In genomic region chr12:880656-881055, GRCh38 we compare ENCODE assay signal across 21 cellular contexts.
"Had no signal": no experiment of that assay in that cellular context is flagged by ENCODE, and none has a peak within 500 bp of the region (broad histone marks: within the 10 kb centered on the region; RNA-seq: fewer than 3 reads in every experiment).

No MANE protein-coding gene starts in this region.

- H3K9me3 Mint-ChIP-seq: dendritic cell treated with granulocyte-macrophage colony-stimulating factor and Interleukin-4, amounts not matched to agents 40 ng/mL and 50 ng/mL, for 4 days; naive thymus-derived CD8-positive, alpha-beta T cell; type B pancreatic cell had no signal

- H3K4me1 ChIP-seq: esophagus squamous epithelium, gastroesophageal sphincter, right atrium auricular region, sigmoid colon, suprapubic skin, thyroid gland had no signal

- ATAC-seq: gastroesophageal sphincter; left lobe of liver; mucosa of descending colon; naive thymus-derived CD8-positive, alpha-beta T cell had no signal

- H3K9me3 ChIP-seq: esophagus squamous epithelium, gastroesophageal sphincter, mucosa of descending colon, neutrophil, right atrium auricular region, sigmoid colon, suprapubic skin, thyroid gland had no signal

- H3K4me3 ChIP-seq: esophagus squamous epithelium, gastroesophageal sphincter, mucosa of descending colon, right atrium auricular region, sigmoid colon, suprapubic skin, thyroid gland had no signal

- H3K27ac ChIP-seq: esophagus squamous epithelium, gastroesophageal sphincter, neutrophil, right atrium auricular region, sigmoid colon, suprapubic skin, thyroid gland had no signal

- H3K27me3 ChIP-seq: esophagus squamous epithelium, gastroesophageal sphincter, neutrophil, right atrium auricular region, sigmoid colon, suprapubic skin, thyroid gland had no signal

- H3K27me3 Mint-ChIP-seq: dendritic cell treated with granulocyte-macrophage colony-stimulating factor and Interleukin-4, amounts not matched to agents 40 ng/mL and 50 ng/mL, for 4 days; naive thymus-derived CD8-positive, alpha-beta T cell; type B pancreatic cell had no signal

- H3K27ac Mint-ChIP-seq: dendritic cell treated with granulocyte-macrophage colony-stimulating factor and Interleukin-4, amounts not matched to agents 40 ng/mL and 50 ng/mL, for 4 days; type B pancreatic cell had no signal

- DNase-seq: esophagus squamous epithelium; foreskin fibroblast; glutamatergic neuron; islet precursor cell; mammary epithelial cell; mucosa of descending colon; naive thymus-derived CD8-positive, alpha-beta T cell; posterior cingulate gyrus; sigmoid colon; small intestine; stimulated activated CD4-positive, alpha-beta T cell treated with anti-CD3 and anti-CD28 coated beads, Interleukin-12 subunit alpha, Interleukin-12 subunit beta, amount 100 ng/mL, for 4 hours; stimulated activated CD4-positive, alpha-beta T cell treated with anti-CD3 and anti-CD28 coated beads, Interleukin-2, amount 100 ng/mL, for 48 hours; stimulated activated naive CD4-positive, alpha-beta T cell treated with Interleukin-2 at 50 U/mL for 16 hours; thyroid gland had no signal

- H3K4me3 Mint-ChIP-seq: dendritic cell treated with granulocyte-macrophage colony-stimulating factor and Interleukin-4, amounts not matched to agents 40 ng/mL and 50 ng/mL, for 4 days; naive thymus-derived CD8-positive, alpha-beta T cell; type B pancreatic cell had no signal
